ENCODE assay signal across 29 cellular contexts in genomic region chr22:35138521-35138920, GRCh38.
"Had no signal": no experiment of that assay in that cellular context is flagged by ENCODE, and none has a peak within 500 bp of the region (broad histone marks: within the 10 kb centered on the region; RNA-seq: fewer than 3 reads in every experiment).

No MANE protein-coding gene starts in this region.

- H3K4me3 ChIP-seq: adrenal gland, body of pancreas, cardiac muscle cell, coronary artery, dorsolateral prefrontal cortex had no signal

- DNase-seq: activated B cell treated with CpG ODN at 0.5 μM for 24 hours; activated CD4-positive, alpha-beta T cell treated with anti-CD3 and anti-CD28 coated beads for 48 hours; activated CD4-positive, alpha-beta T cell treated with anti-CD3 and anti-CD28 coated beads, Interleukin-2, amount 50 U/mL, for 1 hour; activated CD4-positive, alpha-beta T cell treated with anti-CD3 and anti-CD28 coated beads, Interleukin-2, amount 50 U/mL, for 48 hours; activated CD8-positive, alpha-beta memory T cell treated with anti-CD3 and anti-CD28 coated beads for 24 hours; activated CD8-positive, alpha-beta T cell treated with anti-CD3 and anti-CD28 coated beads for 36 hours; activated effector memory CD4-positive, alpha-beta T cell treated with anti-CD3 and anti-CD28 coated beads, Interleukin-2, amount 50 U/mL, for 16 hours; activated naive CD4-positive, alpha-beta T cell treated with anti-CD3 and anti-CD28 coated beads for 36 hours; activated naive CD8-positive, alpha-beta T cell treated with anti-CD3 and anti-CD28 coated beads for 36 hours; activated naive CD8-positive, alpha-beta T cell treated with anti-CD3 and anti-CD28 coated beads, Interleukin-2, amount 50 U/mL, for 24 hours; activated T-cell treated with anti-CD3 and anti-CD28 coated beads, Interleukin-2, amount 50 U/mL, for 48 hours; adrenal gland; amygdala; aorta; body of pancreas; central memory CD4-positive, alpha-beta T cell; cerebellar nuclear complex; dorsolateral prefrontal cortex; effector memory CD4-positive, alpha-beta T cell; endodermal cell; foreskin fibroblast; head of caudate nucleus; T1000; WERI-Rb-1 had no signal

- H3K27ac ChIP-seq: adrenal gland, body of pancreas, cardiac muscle cell, coronary artery, dorsolateral prefrontal cortex, WERI-Rb-1 had no signal

- H3K4me1 ChIP-seq: adrenal gland, body of pancreas had no signal

- H3K9me3 ChIP-seq: adrenal gland, body of pancreas had no signal

- FAIRE-seq: frontal cortex had no signal

- ATAC-seq: activated CD4-positive, CD25-positive, alpha-beta regulatory T cell treated with anti-CD3 and anti-CD28 coated beads, Interleukin-2, amount 50 U/mL, for 24 hours; activated CD8-positive, alpha-beta T cell treated with anti-CD3 and anti-CD28 coated beads for 36 hours; activated naive CD8-positive, alpha-beta T cell treated with anti-CD3 and anti-CD28 coated beads, Interleukin-2, amount 50 U/mL, for 24 hours; body of pancreas; esophagus mucosa had no signal

- H3K36me3 ChIP-seq: adrenal gland, cardiac muscle cell, WERI-Rb-1 had no signal

- H3K27me3 ChIP-seq: adrenal gland, cardiac muscle cell had no signal
